2 cellular contexts compared by ENCODE assay signal in the genomic region with DNA sequence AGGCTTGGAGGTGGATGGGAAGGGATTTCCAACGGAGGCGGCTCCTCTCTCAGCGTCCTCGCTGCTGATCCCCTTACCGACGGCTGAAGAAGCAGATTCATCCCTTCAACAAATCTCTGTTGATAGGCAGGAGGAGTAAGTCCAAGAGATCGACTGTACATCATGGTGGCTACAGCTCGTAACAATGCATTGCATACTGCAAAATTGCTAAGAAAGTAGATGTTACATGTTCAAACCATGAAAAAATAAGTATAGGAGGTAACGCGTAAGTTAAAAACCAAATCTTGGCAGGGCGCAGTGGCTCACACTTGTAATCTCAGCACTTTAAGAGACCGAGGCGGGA.
TF ChIP-seq lines count a peak whose summit lies in the region.

No MANE protein-coding gene starts in this region.

TF ChIP-seq in IMR-90, 13 proteins besides CTCF, POLR2A, EP300 and RAD21:
- TF ChIP-seq MAFK (IDR thresholded peaks at IDR 0.05; ENCODE audit: low read depth, low read length) (no peak), RFX5 (IDR thresholded peaks at IDR 0.05; ENCODE audit: low read depth, low read length) (no peak), USF2 (IDR thresholded peaks at IDR 0.05; ENCODE audit: low read depth, low read length) (no peak), CHD1 (IDR thresholded peaks at IDR 0.05; ENCODE audit: low read depth, low read length) (no peak), MAZ (IDR thresholded peaks at IDR 0.05; ENCODE audit: borderline replicate concordance, low read depth, low read length) (no peak), MXI1 (IDR thresholded peaks at IDR 0.05; ENCODE audit: borderline replicate concordance, low read depth, low read length) (no peak)
TF ChIP-seq in IMR-90: peak in this region for 0.

TF ChIP-seq in K562, 482 proteins besides CTCF, POLR2A, EP300 and RAD21 (continues in another document):
- TF ChIP-seq, protein P1, sequence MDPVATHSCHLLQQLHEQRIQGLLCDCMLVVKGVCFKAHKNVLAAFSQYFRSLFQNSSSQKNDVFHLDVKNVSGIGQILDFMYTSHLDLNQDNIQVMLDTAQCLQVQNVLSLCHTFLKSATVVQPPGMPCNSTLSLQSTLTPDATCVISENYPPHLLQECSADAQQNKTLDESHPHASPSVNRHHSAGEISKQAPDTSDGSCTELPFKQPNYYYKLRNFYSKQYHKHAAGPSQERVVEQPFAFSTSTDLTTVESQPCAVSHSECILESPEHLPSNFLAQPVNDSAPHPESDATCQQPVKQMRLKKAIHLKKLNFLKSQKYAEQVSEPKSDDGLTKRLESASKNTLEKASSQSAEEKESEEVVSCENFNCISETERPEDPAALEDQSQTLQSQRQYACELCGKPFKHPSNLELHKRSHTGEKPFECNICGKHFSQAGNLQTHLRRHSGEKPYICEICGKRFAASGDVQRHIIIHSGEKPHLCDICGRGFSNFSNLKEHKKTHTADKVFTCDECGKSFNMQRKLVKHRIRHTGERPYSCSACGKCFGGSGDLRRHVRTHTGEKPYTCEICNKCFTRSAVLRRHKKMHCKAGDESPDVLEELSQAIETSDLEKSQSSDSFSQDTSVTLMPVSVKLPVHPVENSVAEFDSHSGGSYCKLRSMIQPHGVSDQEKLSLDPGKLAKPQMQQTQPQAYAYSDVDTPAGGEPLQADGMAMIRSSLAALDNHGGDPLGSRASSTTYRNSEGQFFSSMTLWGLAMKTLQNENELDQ (CRISPR knock-in tag; IDR thresholded peaks at IDR 0.05; ENCODE audit: borderline replicate concordance), result peak; percentile 8; the same call in 1 of the 2 replicates
- TF ChIP-seq, protein P2, sequence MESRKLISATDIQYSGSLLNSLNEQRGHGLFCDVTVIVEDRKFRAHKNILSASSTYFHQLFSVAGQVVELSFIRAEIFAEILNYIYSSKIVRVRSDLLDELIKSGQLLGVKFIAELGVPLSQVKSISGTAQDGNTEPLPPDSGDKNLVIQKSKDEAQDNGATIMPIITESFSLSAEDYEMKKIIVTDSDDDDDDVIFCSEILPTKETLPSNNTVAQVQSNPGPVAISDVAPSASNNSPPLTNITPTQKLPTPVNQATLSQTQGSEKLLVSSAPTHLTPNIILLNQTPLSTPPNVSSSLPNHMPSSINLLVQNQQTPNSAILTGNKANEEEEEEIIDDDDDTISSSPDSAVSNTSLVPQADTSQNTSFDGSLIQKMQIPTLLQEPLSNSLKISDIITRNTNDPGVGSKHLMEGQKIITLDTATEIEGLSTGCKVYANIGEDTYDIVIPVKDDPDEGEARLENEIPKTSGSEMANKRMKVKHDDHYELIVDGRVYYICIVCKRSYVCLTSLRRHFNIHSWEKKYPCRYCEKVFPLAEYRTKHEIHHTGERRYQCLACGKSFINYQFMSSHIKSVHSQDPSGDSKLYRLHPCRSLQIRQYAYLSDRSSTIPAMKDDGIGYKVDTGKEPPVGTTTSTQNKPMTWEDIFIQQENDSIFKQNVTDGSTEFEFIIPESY (CRISPR knock-in tag; IDR thresholded peaks at IDR 0.05), result no peak
- TF ChIP-seq FOXK2 (conservative IDR thresholded peaks at IDR 0.05 in 1 of 2, IDR thresholded peaks at IDR 0.05 in 1 of 2; ENCODE audit: low read depth in 2 of 2) (0 out of 4 replicates have a peak, but pooled peaks of 1 of the 2 experiments have one; percentile 6), POU5F1 (IDR thresholded peaks at IDR 0.05; ENCODE audit: borderline replicate concordance, low read depth, low read length, partially characterized antibody) (no peak), GABPA (tag; conservative IDR thresholded peaks at IDR 0.05; ENCODE audit: low read depth) (peak; percentile 78), ESRRA (IDR thresholded peaks at IDR 0.05; ENCODE audit: borderline replicate concordance, low read depth) (no peak), MCM5 (IDR thresholded peaks at IDR 0.05; ENCODE audit: low read depth) (no peak), CC2D1A (IDR thresholded peaks at IDR 0.05) (no peak), GATAD2A (IDR thresholded peaks at IDR 0.05) (no peak), SRSF7 (optimal IDR thresholded peaks at IDR 0.05; ENCODE audit: low read depth, low read length) (no peak), CREB1 (IDR thresholded peaks at IDR 0.05) (no peak), CREB1 (CRISPR knock-in tag; IDR thresholded peaks at IDR 0.05) (no peak), ZFP1 (CRISPR knock-in tag; IDR thresholded peaks at IDR 0.05) (no peak), STAG1 (CRISPR knock-in tag; IDR thresholded peaks at IDR 0.05; ENCODE audit: borderline replicate concordance) (peak; percentile 32; the same call in 1 of the 2 replicates), FOXA3 (CRISPR knock-in tag; conservative IDR thresholded peaks at IDR 0.05 in 1 of 2, IDR thresholded peaks at IDR 0.05 in 1 of 2) (no peak), CREB3 (tag; conservative IDR thresholded peaks at IDR 0.05; ENCODE audit: low read depth) (0 out of 2 replicates have a peak, but pooled peaks have one; percentile 79), NFATC3 (IDR thresholded peaks at IDR 0.05) (no peak), NR2F6 (CRISPR knock-in tag; IDR thresholded peaks at IDR 0.05) (no peak), TSHZ1 (CRISPR knock-in tag; IDR thresholded peaks at IDR 0.05) (no peak), ZBTB17 (CRISPR knock-in tag; IDR thresholded peaks at IDR 0.05) (no peak), ZNF318 (IDR thresholded peaks at IDR 0.05; ENCODE audit: borderline replicate concordance in 1 of 2, low read depth in 1 of 2) (no peak), ZBTB11 (CRISPR knock-in tag; IDR thresholded peaks at IDR 0.05) (peak in 1 of 3 experiments; percentile 98; a peak in 2 of 6 replicates)
- TF ChIP-seq, protein P3, sequence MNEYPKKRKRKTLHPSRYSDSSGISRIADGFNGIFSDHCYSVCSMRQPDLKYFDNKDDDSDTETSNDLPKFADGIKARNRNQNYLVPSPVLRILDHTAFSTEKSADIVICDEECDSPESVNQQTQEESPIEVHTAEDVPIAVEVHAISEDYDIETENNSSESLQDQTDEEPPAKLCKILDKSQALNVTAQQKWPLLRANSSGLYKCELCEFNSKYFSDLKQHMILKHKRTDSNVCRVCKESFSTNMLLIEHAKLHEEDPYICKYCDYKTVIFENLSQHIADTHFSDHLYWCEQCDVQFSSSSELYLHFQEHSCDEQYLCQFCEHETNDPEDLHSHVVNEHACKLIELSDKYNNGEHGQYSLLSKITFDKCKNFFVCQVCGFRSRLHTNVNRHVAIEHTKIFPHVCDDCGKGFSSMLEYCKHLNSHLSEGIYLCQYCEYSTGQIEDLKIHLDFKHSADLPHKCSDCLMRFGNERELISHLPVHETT (CRISPR knock-in tag; conservative IDR thresholded peaks at IDR 0.05 in 1 of 2, IDR thresholded peaks at IDR 0.05 in 1 of 2), result no peak
- TF ChIP-seq, protein P4, sequence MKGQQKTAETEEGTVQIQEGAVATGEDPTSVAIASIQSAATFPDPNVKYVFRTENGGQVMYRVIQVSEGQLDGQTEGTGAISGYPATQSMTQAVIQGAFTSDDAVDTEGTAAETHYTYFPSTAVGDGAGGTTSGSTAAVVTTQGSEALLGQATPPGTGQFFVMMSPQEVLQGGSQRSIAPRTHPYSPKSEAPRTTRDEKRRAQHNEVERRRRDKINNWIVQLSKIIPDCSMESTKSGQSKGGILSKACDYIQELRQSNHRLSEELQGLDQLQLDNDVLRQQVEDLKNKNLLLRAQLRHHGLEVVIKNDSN (CRISPR knock-in tag; IDR thresholded peaks at IDR 0.05), result no peak
